ENCODE assay signal across 14 cellular contexts in the genomic region with DNA sequence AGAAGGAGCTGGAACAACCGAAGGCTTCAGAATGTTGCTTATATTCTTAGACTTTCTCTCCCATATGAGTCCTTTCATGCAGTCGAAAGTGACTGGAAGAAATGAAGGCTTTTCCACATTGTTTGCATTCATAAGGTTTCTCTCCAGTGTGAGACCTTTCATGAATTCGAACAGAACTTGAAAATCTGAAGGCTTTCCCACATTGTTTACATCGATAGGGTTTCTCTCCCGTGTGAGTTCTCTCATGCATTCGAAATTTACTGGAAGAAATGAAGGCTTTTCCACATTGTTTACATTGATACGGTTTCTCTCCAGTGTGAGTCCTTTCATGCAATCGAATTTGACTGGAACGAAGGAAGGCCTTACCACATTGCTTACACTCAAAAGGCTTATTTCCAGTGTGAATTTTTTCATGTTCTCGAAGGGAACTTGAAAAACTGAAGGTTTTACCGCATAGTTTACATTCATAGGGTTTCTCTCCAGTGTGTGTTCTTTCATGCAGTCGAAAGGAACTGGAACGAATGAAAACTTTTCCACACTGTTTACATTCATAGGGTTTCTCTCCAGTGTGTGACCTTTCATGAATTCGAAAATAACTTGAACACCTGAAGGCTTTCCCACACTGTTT.
"Had no signal": no experiment of that assay in that cellular context is flagged by ENCODE, and none has a peak within 500 bp of the region (broad histone marks: within the 10 kb centered on the region; RNA-seq: fewer than 3 reads in every experiment).

No MANE protein-coding gene starts in this region.

- H3K4me1 ChIP-seq: esophagus squamous epithelium, stomach, thyroid gland, uterus had no signal

- H3K4me3 Mint-ChIP-seq: activated naive CD8-positive, alpha-beta T cell treated with anti-CD3 and anti-CD28 coated beads for 36 hours; memory B cell had no signal

- H3K27ac Mint-ChIP-seq: activated naive CD8-positive, alpha-beta T cell treated with anti-CD3 and anti-CD28 coated beads for 36 hours; memory B cell had no signal

- H3K4me3 ChIP-seq: dorsolateral prefrontal cortex, stomach, thyroid gland, uterus had no signal

- H3K36me3 ChIP-seq: uterus had no signal

- DNase-seq: activated CD4-positive, alpha-beta T cell treated with anti-CD3 and anti-CD28 coated beads for 1 hour; activated CD4-positive, alpha-beta T cell treated with anti-CD3 and anti-CD28 coated beads, Interleukin-2, amount 50 U/mL, for 48 hours; activated gamma-delta T cell treated with Interleukin-2 at 50 U/mL for 16 hours; activated naive CD8-positive, alpha-beta T cell treated with anti-CD3 and anti-CD28 coated beads for 36 hours; activated T-cell treated with anti-CD3 and anti-CD28 coated beads, Interleukin-2, amount 50 U/mL, for 48 hours; anterior cingulate cortex; dorsolateral prefrontal cortex; esophagus squamous epithelium; foreskin fibroblast; head of caudate nucleus; stomach; thyroid gland; uterus had no signal

- H3K27me3 ChIP-seq: dorsolateral prefrontal cortex, esophagus squamous epithelium, stomach, thyroid gland, uterus had no signal

- H3K27ac ChIP-seq: dorsolateral prefrontal cortex, esophagus squamous epithelium, stomach, thyroid gland, uterus had no signal

- H3K27me3 Mint-ChIP-seq: activated naive CD8-positive, alpha-beta T cell treated with anti-CD3 and anti-CD28 coated beads for 36 hours; memory B cell had no signal

- H3K4me1 Mint-ChIP-seq: activated naive CD8-positive, alpha-beta T cell treated with anti-CD3 and anti-CD28 coated beads for 36 hours; memory B cell had no signal
